ENCODE assay signal across 1 cellular context in the genomic region with DNA sequence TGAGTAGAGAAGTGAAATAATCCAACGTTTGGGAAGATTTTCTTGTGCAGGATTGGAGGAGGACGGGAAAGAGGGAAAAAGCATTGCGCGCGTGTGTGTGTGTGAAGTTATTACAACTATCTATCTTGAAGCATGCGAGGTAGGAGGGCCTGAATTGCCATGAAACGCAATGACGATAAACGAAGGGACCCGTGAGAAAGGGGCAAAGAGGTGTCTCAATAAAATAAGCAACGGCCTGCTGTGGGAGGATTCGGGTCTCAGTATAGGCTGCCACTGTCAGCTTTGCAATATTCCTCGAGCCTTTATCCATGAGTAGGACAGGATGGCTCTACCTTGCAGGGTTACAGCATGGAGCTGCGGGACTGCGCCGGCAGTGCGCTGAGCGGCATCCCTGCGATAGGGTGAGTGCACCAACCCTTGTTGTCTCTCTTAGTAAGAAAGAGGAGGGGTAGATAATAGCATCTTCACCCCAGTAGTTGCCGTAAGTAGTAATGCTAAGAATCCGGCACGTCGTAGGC.
A peak's percentile ranks its signal among the peaks of the same experiment; 100 is the strongest.
TF ChIP-seq lines count a peak whose summit lies in the region.

No MANE protein-coding gene starts in this region.

TF ChIP-seq in HepG2, 621 proteins besides CTCF, POLR2A, EP300 and RAD21:
- peak; percentile 72; the same call in 1 of the 2 replicates for TF ChIP-seq ZNF709 (CRISPR knock-in tag; IDR thresholded peaks at IDR 0.05)
- no peak for TF ChIP-seq ZNF20 (CRISPR knock-in tag; IDR thresholded peaks at IDR 0.05)
- TF ChIP-seq, protein P1, sequence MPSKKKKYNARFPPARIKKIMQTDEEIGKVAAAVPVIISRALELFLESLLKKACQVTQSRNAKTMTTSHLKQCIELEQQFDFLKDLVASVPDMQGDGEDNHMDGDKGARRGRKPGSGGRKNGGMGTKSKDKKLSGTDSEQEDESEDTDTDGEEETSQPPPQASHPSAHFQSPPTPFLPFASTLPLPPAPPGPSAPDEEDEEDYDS (CRISPR knock-in tag; IDR thresholded peaks at IDR 0.05) = no peak
- 0 out of 2 replicates have a peak, but pooled peaks have one; percentile 23 for TF ChIP-seq ZNF292 (CRISPR knock-in tag; IDR thresholded peaks at IDR 0.05; ENCODE audit: borderline replicate concordance, low read depth)
- 0 out of 2 replicates have a peak, but pooled peaks have one; percentile 13 for TF ChIP-seq ZNF121 (CRISPR knock-in tag; IDR thresholded peaks at IDR 0.05)
- no peak for TF ChIP-seq ATF7 (IDR thresholded peaks at IDR 0.05)
- TF ChIP-seq ATF7 (CRISPR knock-in tag; IDR thresholded peaks at IDR 0.05) = no peak
- TF ChIP-seq HOXA9 (CRISPR knock-in tag; IDR thresholded peaks at IDR 0.05; ENCODE audit: borderline replicate concordance) = no peak
- no peak for TF ChIP-seq ZNF263 (CRISPR knock-in tag; IDR thresholded peaks at IDR 0.05)
- TF ChIP-seq NFE2L1 (CRISPR knock-in tag; IDR thresholded peaks at IDR 0.05; ENCODE audit: borderline replicate concordance) = no peak
- no peak for TF ChIP-seq NFE2L2 (IDR thresholded peaks at IDR 0.05; ENCODE audit: low read length)
- TF ChIP-seq TOPORS (CRISPR knock-in tag; IDR thresholded peaks at IDR 0.05) = no peak
- TF ChIP-seq NFIB (CRISPR knock-in tag; IDR thresholded peaks at IDR 0.05; ENCODE audit: borderline replicate concordance) = no peak
- no peak for TF ChIP-seq ZNF326 (CRISPR knock-in tag; IDR thresholded peaks at IDR 0.05; ENCODE audit: borderline replicate concordance)
- TF ChIP-seq ZNF414 (CRISPR knock-in tag; IDR thresholded peaks at IDR 0.05) = 0 out of 2 replicates have a peak, but pooled peaks have one; percentile 61
- no peak for TF ChIP-seq RFXAP (CRISPR knock-in tag; IDR thresholded peaks at IDR 0.05; ENCODE audit: borderline replicate concordance)
- TF ChIP-seq ZNF34 (CRISPR knock-in tag; IDR thresholded peaks at IDR 0.05; ENCODE audit: borderline replicate concordance) = no peak
- TF ChIP-seq TIGD3 (CRISPR knock-in tag; IDR thresholded peaks at IDR 0.05; ENCODE audit: borderline replicate concordance) = no peak
- no peak for TF ChIP-seq ZSCAN9 (CRISPR knock-in tag; IDR thresholded peaks at IDR 0.05; ENCODE audit: borderline replicate concordance)
- no peak for TF ChIP-seq PAWR (CRISPR knock-in tag; IDR thresholded peaks at IDR 0.05; ENCODE audit: borderline replicate concordance)
- no peak for TF ChIP-seq ZNF724P (CRISPR knock-in tag; IDR thresholded peaks at IDR 0.05; ENCODE audit: borderline replicate concordance)
- TF ChIP-seq PRDM10 (CRISPR knock-in tag; IDR thresholded peaks at IDR 0.05; ENCODE audit: low read depth) = 0 out of 2 replicates have a peak, but pooled peaks have one; percentile 31
- 0 out of 2 replicates have a peak, but pooled peaks have one; percentile 12 for TF ChIP-seq CREBL2 (CRISPR knock-in tag; IDR thresholded peaks at IDR 0.05; ENCODE audit: borderline replicate concordance)
- no peak for TF ChIP-seq HNF4A (CRISPR knock-in tag; IDR thresholded peaks at IDR 0.05)
- TF ChIP-seq ZNF432 (CRISPR knock-in tag; IDR thresholded peaks at IDR 0.05; ENCODE audit: borderline replicate concordance) = no peak
- no peak for TF ChIP-seq CREM (IDR thresholded peaks at IDR 0.05)
- no peak for TF ChIP-seq CREM (CRISPR knock-in tag; IDR thresholded peaks at IDR 0.05)
- TF ChIP-seq ZNF784 (CRISPR knock-in tag; IDR thresholded peaks at IDR 0.05; ENCODE audit: borderline replicate concordance) = peak; percentile 78; the same call in 1 of the 2 replicates
- TF ChIP-seq MNT (IDR thresholded peaks at IDR 0.05) = no peak
- TF ChIP-seq ELF3 (CRISPR knock-in tag; IDR thresholded peaks at IDR 0.05) = no peak
- 0 out of 2 replicates have a peak, but pooled peaks have one; percentile 6 for TF ChIP-seq FOXO1 (CRISPR knock-in tag; IDR thresholded peaks at IDR 0.05)
- TF ChIP-seq GMEB1 (CRISPR knock-in tag; IDR thresholded peaks at IDR 0.05; ENCODE audit: borderline replicate concordance) = no peak
- TF ChIP-seq SRY (CRISPR knock-in tag; IDR thresholded peaks at IDR 0.05) = peak; percentile 38; the same call in 1 of the 2 replicates
- no peak for TF ChIP-seq EHMT2 (IDR thresholded peaks at IDR 0.05; ENCODE audit: borderline replicate concordance, low read depth, low read length)
- TF ChIP-seq THYN1 (CRISPR knock-in tag; IDR thresholded peaks at IDR 0.05; ENCODE audit: borderline replicate concordance, low read depth) = no peak
